8 cellular contexts compared by ENCODE assay signal in genomic region chr7:152462995-152463713, GRCh38. TPM values are rescaled to one million over a fixed set of nuclear protein-coding genes. Genes with fewer than 3 reads are reported as not detected.
DNase-seq lines count a peak whose midpoint lies in the region; ATAC-seq and TF ChIP-seq lines count a peak whose summit lies in the region.

No MANE protein-coding gene starts in this region.

- peak overlapping the region; percentile 75 to 89 for H3K9ac ChIP-seq in colonic mucosa (ENCODE audit: low read depth in 2 of 2, low read length in 2 of 2)

- peak overlapping the region; percentile 86 to 94 (median 89) for H3K27ac Mint-ChIP-seq in CD4-positive, alpha-beta memory T cell

- peaks cover 6 to 16% (median 11%) of the 10 kb centered on the region in 4 donors for H3K4me1 Mint-ChIP-seq in CD4-positive, alpha-beta memory T cell

- intact Hi-C loops in CD4-positive, alpha-beta memory T cell (cut with micrococcal nuclease): loop anchor here (1.0 to 5.0 kb wide), 3 partner anchors 27 to 296 kb away; partner anchors contain the start of genes ACTR3B and KMT2C
- intact Hi-C loops in colonic mucosa (cut with DNase I) (loop anchor here (10.0 kb wide), 1 partner anchor 108 kb away; no protein-coding TSS in a partner anchor), lower lobe of right lung (cut with DNase I) (no loop called here)

- POLR2A ChIA-PET in CD4-positive, alpha-beta memory T cell (lab: Charles Lee; ENCODE audit: partially characterized antibody): interaction anchor here (0.6 to 3.9 kb wide), 15 partner anchors 20 to 831 kb away, joined by 3 to 49 read pairs (median 3); partner anchors contain the start of genes KMT2C and XRCC2

- DNase-seq in CD4-positive, alpha-beta memory T cell: no peak
- DNase-seq in NCI-H82 treated with DMSO at 0.1 percent for 48 hours (lab: John Stamatoyannopoulos, UW; ENCODE audit: unreplicated experiment) (peak; percentile 34), colonic mucosa (no peak), lower lobe of right lung (no peak), thoracic aorta (ENCODE audit: low spot score) (no peak)
- no peak for DNase-seq in activated CD4-positive, alpha-beta T cell treated with anti-CD3 and anti-CD28 coated beads for 48 hours

- ATAC-seq in HG03097 (IDR thresholded peaks at IDR 0.05; ENCODE audit: low FRiP score, unreplicated experiment): peak; percentile 5
- ATAC-seq in lower lobe of right lung: peak; percentile 3 to 17
- ATAC-seq in thoracic aorta (ENCODE audit: insufficient number of reproducible peaks, low FRiP score, low read depth): peak; percentile 62

- in situ Hi-C loops in GM18951 (cut with MboI; ENCODE audit: low sequenced_read_pairs, unreplicated experiment): no loop called here

- H3K4me1 ChIP-seq in CD4-positive, alpha-beta memory T cell (ENCODE audit: insufficient read depth, low read length): peaks cover 8% of the 10 kb centered on the region
- H3K4me1 ChIP-seq in colonic mucosa (no peaks in the 10 kb centered on the region), lower lobe of right lung (peaks cover 26% of the 10 kb centered on the region), thoracic aorta (ENCODE audit: control insufficient read depth in 1 of 2, low read depth in 2 of 2) (peaks cover 11 to 14% of the 10 kb centered on the region in 2 donors)

- H3K9me3 Mint-ChIP-seq in CD4-positive, alpha-beta memory T cell: no peaks in the 10 kb centered on the region

- H3K4me3 ChIP-seq in CD4-positive, alpha-beta memory T cell (ENCODE audit: low read length in 2 of 2): peak overlapping the region; percentile 70 to 72
- peak overlapping the region; percentile 60 for H3K4me3 ChIP-seq in colonic mucosa
- peak overlapping the region; percentile 83 for H3K4me3 ChIP-seq in lower lobe of right lung
- peak overlapping the region; percentile 97 for H3K4me3 ChIP-seq in thoracic aorta

- H3K4me3 Mint-ChIP-seq in CD4-positive, alpha-beta memory T cell: peak overlapping the region; percentile 89 to 95 (median 92)

- no peaks in the 10 kb centered on the region for H3K27me3 Mint-ChIP-seq in CD4-positive, alpha-beta memory T cell

- H3K27ac ChIP-seq in CD4-positive, alpha-beta memory T cell (ENCODE audit: low read depth, low read length): peak overlapping the region; percentile 77
- H3K27ac ChIP-seq in colonic mucosa (peak overlapping the region; percentile 95), lower lobe of right lung (peak overlapping the region; percentile 93), thoracic aorta (peak overlapping the region; percentile 88 to 95)

- CTCF ChIA-PET in CD4-positive, alpha-beta memory T cell (lab: Charles Lee; ENCODE audit: partially characterized antibody): interaction anchor here (0.7 to 1.2 kb wide), 2 partner anchors 19 to 127 kb away, joined by 3 to 4 read pairs; no protein-coding TSS in a partner anchor

- no peaks in the 10 kb centered on the region for H3K9me3 ChIP-seq in CD4-positive, alpha-beta memory T cell (ENCODE audit: control insufficient read depth in 1 of 2, low read length in 2 of 2)
- H3K9me3 ChIP-seq in colonic mucosa: no peaks in the 10 kb centered on the region
- no peaks in the 10 kb centered on the region for H3K9me3 ChIP-seq in lower lobe of right lung
- H3K9me3 ChIP-seq in thoracic aorta: no peaks in the 10 kb centered on the region

- peak; percentile 77 for TF ChIP-seq POLR2A in GM18951 (IDR thresholded peaks at IDR 0.05; ENCODE audit: extremely low read depth, insufficient read depth, insufficient read length)

- no peaks in the 10 kb centered on the region for H3K27me3 ChIP-seq in CD4-positive, alpha-beta memory T cell (ENCODE audit: insufficient read depth, low read length)
- H3K27me3 ChIP-seq in colonic mucosa (no peaks in the 10 kb centered on the region), lower lobe of right lung (ENCODE audit: low read depth) (no peaks in the 10 kb centered on the region), thoracic aorta (replicated peaks; ENCODE audit: insufficient read depth) (no peaks in the 10 kb centered on the region)

- TF ChIP-seq CTCF in colonic mucosa (IDR thresholded peaks at IDR 0.05) (no peak), lower lobe of right lung (IDR thresholded peaks at IDR 0.05) (no peak), thoracic aorta (IDR thresholded peaks at IDR 0.05) (no peak)

- H3K36me3 Mint-ChIP-seq in CD4-positive, alpha-beta memory T cell: peaks cover under 1 to 3% of the 10 kb centered on the region in 2 donors

- H3K36me3 ChIP-seq in CD4-positive, alpha-beta memory T cell (ENCODE audit: insufficient read depth, low read length): no peaks in the 10 kb centered on the region
- H3K36me3 ChIP-seq in colonic mucosa (no peaks in the 10 kb centered on the region), lower lobe of right lung (no peaks in the 10 kb centered on the region), thoracic aorta (no peaks in the 10 kb centered on the region)

RNA-seq across cellular contexts. Expression of gene KMT2C, which starts 27.4 kb away (rescaled TPM):
- total RNA-seq in CD4-positive, alpha-beta memory T cell: 100 to 1,000 TPM; 114 to 129 TPM
- 10 to 100 TPM in 1 of 2 donors, 1 to 10 TPM in 1; 2.7 to 34.6 TPM for polyA plus RNA-seq in CD4-positive, alpha-beta memory T cell
- total RNA-seq in colonic mucosa (10 to 100 TPM; 70.9 to 73.3 TPM), lower lobe of right lung (101 TPM), thoracic aorta (100 to 1,000 TPM in 1 of 2 donors, 10 to 100 TPM in 1; 70.0 to 110 TPM)

Comparison
In these comparisons a context has a peak if more than half of its experiments do, and no peak if none do; other contexts are left out.
1. ATAC-seq: peak in every context shown above with its lines; median percentile 62 in thoracic aorta; 10 in lower lobe of right lung; 5 in HG03097.